ENCODE assay signal across 15 cellular contexts in the genomic region with DNA sequence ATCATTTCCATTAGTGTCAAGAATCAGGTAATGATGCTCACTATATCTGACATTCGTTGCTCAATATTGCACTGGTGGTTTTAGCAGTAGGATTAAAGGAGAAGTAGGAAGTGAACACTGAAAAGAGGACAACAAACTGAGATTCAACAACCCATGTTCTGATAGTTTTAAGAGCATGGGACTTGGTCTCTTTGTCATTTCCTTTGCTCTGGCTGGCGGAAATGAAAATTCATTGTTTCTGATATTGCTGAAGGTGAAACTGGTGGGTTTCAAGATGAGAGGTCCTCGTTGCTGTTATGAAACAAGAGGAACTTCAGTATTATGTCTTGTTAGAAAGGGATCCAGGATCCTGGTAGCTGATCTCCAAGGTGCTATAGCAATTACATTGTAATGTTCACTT.
A peak's percentile ranks its signal among the peaks of the same experiment; 100 is the strongest.
DNase-seq lines count a peak whose midpoint lies in the region; ATAC-seq and TF ChIP-seq lines count a peak whose summit lies in the region.
"Had no signal": no experiment of that assay in that cellular context is flagged by ENCODE, and none has a peak within 500 bp of the region (broad histone marks: within the 10 kb centered on the region; RNA-seq: fewer than 3 reads in every experiment).

No MANE protein-coding gene starts in this region.

- no peaks in the 10 kb centered on the region for H3K4me1 Mint-ChIP-seq in stimulated activated memory B cell treated with anti-CD40 and anti-IgM and Interleukin-4, amounts not matched to agents 10 μg/mL and 1 μg/mL and 100 μg/mL, for 72 hours

- no peaks in the 10 kb centered on the region for H3K36me3 ChIP-seq in sigmoid colon
- H3K36me3 ChIP-seq: left ventricle myocardium inferior had no signal

- TF ChIP-seq EP300 in sigmoid colon (IDR thresholded peaks at IDR 0.05): no peak

- no peaks in the 10 kb centered on the region for H3K36me3 Mint-ChIP-seq in activated naive CD4-positive, alpha-beta T cell treated with anti-CD3 and anti-CD28 coated beads, Interleukin-2, amount 50 U/mL, for 72 hours
- H3K36me3 Mint-ChIP-seq in stimulated activated memory B cell treated with anti-CD40 and anti-IgM and Interleukin-4, amounts not matched to agents 10 μg/mL and 1 μg/mL and 100 μg/mL, for 72 hours: no peaks in the 10 kb centered on the region

- H3K27me3 Mint-ChIP-seq in stimulated activated memory B cell treated with anti-CD40 and anti-IgM and Interleukin-4, amounts not matched to agents 10 μg/mL and 1 μg/mL and 100 μg/mL, for 72 hours: no peaks in the 10 kb centered on the region

- peak; percentile 24 to 94 for ATAC-seq in activated naive CD4-positive, alpha-beta T cell treated with anti-CD3 and anti-CD28 coated beads, Interleukin-2, amount 50 U/mL, for 72 hours
- ATAC-seq in GM21723 (IDR thresholded peaks at IDR 0.05; ENCODE audit: unreplicated experiment) (peak; percentile 77), HG03469 (IDR thresholded peaks at IDR 0.05; ENCODE audit: unreplicated experiment) (peak; percentile 90)
- peak; percentile 68 for ATAC-seq in stimulated activated memory B cell treated with anti-CD40 and anti-IgM and Interleukin-4, amounts not matched to agents 10 μg/mL and 1 μg/mL and 100 μg/mL, for 72 hours

- H3K27me3 ChIP-seq in sigmoid colon: no peaks in the 10 kb centered on the region

- TF ChIP-seq POLR2A in sigmoid colon (IDR thresholded peaks at IDR 0.05): no peak

- intact Hi-C loops in sigmoid colon (cut with DNase I): no loop called here

- WGBS in sigmoid colon, 2 donors: 41 to 56% methylated on average over 3 of the region's 3 CpGs

- H3K9me3 ChIP-seq in sigmoid colon: no peaks in the 10 kb centered on the region
- H3K9me3 ChIP-seq: left ventricle myocardium inferior had no signal

- no peak overlapping the region for H3K27ac ChIP-seq in sigmoid colon
- H3K27ac ChIP-seq: HL-60, left ventricle myocardium inferior, SK-N-MC had no signal

- TF ChIP-seq CTCF in sigmoid colon (IDR thresholded peaks at IDR 0.05): no peak

- no peak overlapping the region for H3K4me3 Mint-ChIP-seq in stimulated activated memory B cell treated with anti-CD40 and anti-IgM and Interleukin-4, amounts not matched to agents 10 μg/mL and 1 μg/mL and 100 μg/mL, for 72 hours

- H3K4me1 ChIP-seq in sigmoid colon: no peaks in the 10 kb centered on the region
- H3K4me1 ChIP-seq: left ventricle myocardium inferior had no signal

- no peak overlapping the region for H3K27ac Mint-ChIP-seq in activated naive CD4-positive, alpha-beta T cell treated with anti-CD3 and anti-CD28 coated beads, Interleukin-2, amount 50 U/mL, for 72 hours
- no peak overlapping the region for H3K27ac Mint-ChIP-seq in stimulated activated memory B cell treated with anti-CD40 and anti-IgM and Interleukin-4, amounts not matched to agents 10 μg/mL and 1 μg/mL and 100 μg/mL, for 72 hours

- DNase-seq in activated naive CD4-positive, alpha-beta T cell treated with anti-CD3 and anti-CD28 coated beads, Interleukin-2, amount 50 U/mL, for 72 hours (ENCODE audit: low spot score in 2 of 2): peak in 1 of 2 donors; percentile 5
- DNase-seq in activated naive CD4-positive, alpha-beta T cell (lab: John Stamatoyannopoulos, UW): no peak
- DNase-seq in D341Med (ENCODE audit: low spot score): no peak
- no peak for DNase-seq in sigmoid colon
- DNase-seq in hypothalamus (lab: John Stamatoyannopoulos, UW): no peak
- DNase-seq: DMS53; foreskin melanocyte; left ventricle myocardium inferior; NCI-H69; stimulated activated CD4-positive, alpha-beta T cell treated with anti-CD3 and anti-CD28 coated beads, Interleukin-12 subunit alpha, Interleukin-12 subunit beta, amount 100 ng/mL, for 4 hours had no signal

- H3K9me3 Mint-ChIP-seq in activated naive CD4-positive, alpha-beta T cell treated with anti-CD3 and anti-CD28 coated beads, Interleukin-2, amount 50 U/mL, for 72 hours: no peaks in the 10 kb centered on the region
- no peaks in the 10 kb centered on the region for H3K9me3 Mint-ChIP-seq in stimulated activated memory B cell treated with anti-CD40 and anti-IgM and Interleukin-4, amounts not matched to agents 10 μg/mL and 1 μg/mL and 100 μg/mL, for 72 hours

- H3K4me3 ChIP-seq in sigmoid colon: no peak overlapping the region
- H3K4me3 ChIP-seq: left ventricle myocardium inferior, SK-N-MC had no signal
